ENCODE assay signal across 1 cellular context in genomic region chr19:1130801-1131717, GRCh38.
TF ChIP-seq lines count a peak whose summit lies in the region.

No MANE protein-coding gene starts in this region.

TF ChIP-seq in GM23338, 12 proteins besides CTCF, POLR2A, EP300 and RAD21 (continued from another document):
- TF ChIP-seq, protein P1, sequence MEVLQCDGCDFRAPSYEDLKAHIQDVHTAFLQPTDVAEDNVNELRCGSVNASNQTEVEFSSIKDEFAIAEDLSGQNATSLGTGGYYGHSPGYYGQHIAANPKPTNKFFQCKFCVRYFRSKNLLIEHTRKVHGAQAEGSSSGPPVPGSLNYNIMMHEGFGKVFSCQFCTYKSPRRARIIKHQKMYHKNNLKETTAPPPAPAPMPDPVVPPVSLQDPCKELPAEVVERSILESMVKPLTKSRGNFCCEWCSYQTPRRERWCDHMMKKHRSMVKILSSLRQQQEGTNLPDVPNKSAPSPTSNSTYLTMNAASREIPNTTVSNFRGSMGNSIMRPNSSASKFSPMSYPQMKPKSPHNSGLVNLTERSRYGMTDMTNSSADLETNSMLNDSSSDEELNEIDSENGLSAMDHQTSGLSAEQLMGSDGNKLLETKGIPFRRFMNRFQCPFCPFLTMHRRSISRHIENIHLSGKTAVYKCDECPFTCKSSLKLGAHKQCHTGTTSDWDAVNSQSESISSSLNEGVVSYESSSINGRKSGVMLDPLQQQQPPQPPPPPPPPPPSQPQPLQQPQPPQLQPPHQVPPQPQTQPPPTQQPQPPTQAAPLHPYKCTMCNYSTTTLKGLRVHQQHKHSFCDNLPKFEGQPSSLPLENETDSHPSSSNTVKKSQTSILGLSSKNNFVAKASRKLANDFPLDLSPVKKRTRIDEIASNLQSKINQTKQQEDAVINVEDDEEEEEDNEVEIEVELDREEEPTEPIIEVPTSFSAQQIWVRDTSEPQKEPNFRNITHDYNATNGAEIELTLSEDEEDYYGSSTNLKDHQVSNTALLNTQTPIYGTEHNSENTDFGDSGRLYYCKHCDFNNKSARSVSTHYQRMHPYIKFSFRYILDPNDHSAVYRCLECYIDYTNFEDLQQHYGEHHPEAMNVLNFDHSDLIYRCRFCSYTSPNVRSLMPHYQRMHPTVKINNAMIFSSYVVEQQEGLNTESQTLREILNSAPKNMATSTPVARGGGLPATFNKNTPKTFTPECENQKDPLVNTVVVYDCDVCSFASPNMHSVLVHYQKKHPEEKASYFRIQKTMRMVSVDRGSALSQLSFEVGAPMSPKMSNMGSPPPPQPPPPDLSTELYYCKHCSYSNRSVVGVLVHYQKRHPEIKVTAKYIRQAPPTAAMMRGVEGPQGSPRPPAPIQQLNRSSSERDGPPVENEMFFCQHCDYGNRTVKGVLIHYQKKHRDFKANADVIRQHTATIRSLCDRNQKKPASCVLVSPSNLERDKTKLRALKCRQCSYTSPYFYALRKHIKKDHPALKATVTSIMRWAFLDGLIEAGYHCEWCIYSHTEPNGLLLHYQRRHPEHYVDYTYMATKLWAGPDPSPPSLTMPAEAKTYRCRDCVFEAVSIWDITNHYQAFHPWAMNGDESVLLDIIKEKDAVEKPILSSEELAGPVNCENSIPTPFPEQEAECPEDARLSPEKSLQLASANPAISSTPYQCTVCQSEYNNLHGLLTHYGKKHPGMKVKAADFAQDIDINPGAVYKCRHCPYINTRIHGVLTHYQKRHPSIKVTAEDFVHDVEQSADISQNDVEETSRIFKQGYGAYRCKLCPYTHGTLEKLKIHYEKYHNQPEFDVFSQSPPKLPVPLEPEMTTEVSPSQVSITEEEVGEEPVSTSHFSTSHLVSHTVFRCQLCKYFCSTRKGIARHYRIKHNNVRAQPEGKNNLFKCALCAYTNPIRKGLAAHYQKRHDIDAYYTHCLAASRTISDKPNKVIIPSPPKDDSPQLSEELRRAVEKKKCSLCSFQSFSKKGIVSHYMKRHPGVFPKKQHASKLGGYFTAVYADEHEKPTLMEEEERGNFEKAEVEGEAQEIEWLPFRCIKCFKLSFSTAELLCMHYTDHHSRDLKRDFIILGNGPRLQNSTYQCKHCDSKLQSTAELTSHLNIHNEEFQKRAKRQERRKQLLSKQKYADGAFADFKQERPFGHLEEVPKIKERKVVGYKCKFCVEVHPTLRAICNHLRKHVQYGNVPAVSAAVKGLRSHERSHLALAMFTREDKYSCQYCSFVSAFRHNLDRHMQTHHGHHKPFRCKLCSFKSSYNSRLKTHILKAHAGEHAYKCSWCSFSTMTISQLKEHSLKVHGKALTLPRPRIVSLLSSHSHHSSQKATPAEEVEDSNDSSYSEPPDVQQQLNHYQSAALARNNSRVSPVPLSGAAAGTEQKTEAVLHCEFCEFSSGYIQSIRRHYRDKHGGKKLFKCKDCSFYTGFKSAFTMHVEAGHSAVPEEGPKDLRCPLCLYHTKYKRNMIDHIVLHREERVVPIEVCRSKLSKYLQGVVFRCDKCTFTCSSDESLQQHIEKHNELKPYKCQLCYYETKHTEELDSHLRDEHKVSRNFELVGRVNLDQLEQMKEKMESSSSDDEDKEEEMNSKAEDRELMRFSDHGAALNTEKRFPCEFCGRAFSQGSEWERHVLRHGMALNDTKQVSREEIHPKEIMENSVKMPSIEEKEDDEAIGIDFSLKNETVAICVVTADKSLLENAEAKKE (CRISPR knock-in tag; IDR thresholded peaks at IDR 0.05) = no peak
- TF ChIP-seq ZNF331 (CRISPR knock-in tag; IDR thresholded peaks at IDR 0.05; ENCODE audit: low read depth) (no peak), ZNF114 (CRISPR knock-in tag; IDR thresholded peaks at IDR 0.05) (no peak)
